Comparison of ENCODE assay signal across 1 cellular context in the genomic region with DNA sequence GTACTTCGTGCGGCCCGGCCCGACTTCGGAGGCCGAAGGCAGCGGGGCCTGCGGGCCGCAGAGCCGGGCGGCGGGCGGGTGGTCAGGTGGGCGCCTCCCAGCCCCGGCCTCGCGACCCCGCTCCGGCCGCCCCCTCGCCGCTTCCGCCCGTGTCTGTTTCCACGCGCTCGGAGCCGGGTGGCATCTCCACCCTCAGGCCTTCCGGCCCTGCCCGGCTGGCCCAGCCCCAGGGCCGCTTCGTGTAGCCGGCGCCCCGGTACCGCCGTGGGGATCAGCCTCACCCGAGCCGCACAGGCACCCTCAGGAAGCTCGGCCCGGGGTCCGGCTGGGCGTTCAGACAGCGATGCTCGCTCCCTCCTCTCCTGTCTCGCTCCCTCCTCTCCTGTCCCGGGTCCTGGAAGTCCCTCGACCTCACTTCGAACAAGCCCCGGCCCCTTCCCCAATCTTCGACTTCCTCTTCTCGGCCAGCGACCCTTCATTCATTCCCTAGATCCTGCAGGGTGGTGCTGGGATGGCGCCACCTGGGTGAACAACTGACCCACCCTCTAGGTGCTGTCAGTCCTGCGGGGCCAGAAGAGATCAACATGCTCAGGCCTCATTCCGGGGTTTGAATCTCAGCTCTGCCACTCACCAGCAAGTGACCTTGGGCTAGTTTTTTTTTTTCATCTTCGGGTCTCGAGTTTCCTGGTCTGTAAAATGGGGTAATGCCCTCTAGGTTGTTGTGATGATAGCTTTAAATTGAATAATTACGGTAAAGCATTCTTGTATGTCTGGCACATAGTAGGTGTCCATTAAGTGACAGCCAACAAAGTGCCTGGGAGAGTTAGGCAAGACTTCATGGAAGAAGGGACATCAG.
A peak's percentile ranks its signal among the peaks of the same experiment; 100 is the strongest.
TF ChIP-seq lines count a peak whose summit lies in the region.

No MANE protein-coding gene starts in this region.

TF ChIP-seq in IMR-90, 13 proteins besides CTCF, POLR2A, EP300 and RAD21:
- no peak for TF ChIP-seq RFX5 (IDR thresholded peaks at IDR 0.05; ENCODE audit: low read depth, low read length)
- TF ChIP-seq MXI1 (IDR thresholded peaks at IDR 0.05; ENCODE audit: borderline replicate concordance, low read depth, low read length): peak; percentile 48; the same call in 1 of the 2 replicates
- TF ChIP-seq CEBPB (IDR thresholded peaks at IDR 0.05; ENCODE audit: low read depth, low read length): no peak
- TF ChIP-seq RCOR1 (IDR thresholded peaks at IDR 0.05; ENCODE audit: insufficient replicate concordance, low read length): no peak
